ENCODE assay signal across 24 cellular contexts in the genomic region with DNA sequence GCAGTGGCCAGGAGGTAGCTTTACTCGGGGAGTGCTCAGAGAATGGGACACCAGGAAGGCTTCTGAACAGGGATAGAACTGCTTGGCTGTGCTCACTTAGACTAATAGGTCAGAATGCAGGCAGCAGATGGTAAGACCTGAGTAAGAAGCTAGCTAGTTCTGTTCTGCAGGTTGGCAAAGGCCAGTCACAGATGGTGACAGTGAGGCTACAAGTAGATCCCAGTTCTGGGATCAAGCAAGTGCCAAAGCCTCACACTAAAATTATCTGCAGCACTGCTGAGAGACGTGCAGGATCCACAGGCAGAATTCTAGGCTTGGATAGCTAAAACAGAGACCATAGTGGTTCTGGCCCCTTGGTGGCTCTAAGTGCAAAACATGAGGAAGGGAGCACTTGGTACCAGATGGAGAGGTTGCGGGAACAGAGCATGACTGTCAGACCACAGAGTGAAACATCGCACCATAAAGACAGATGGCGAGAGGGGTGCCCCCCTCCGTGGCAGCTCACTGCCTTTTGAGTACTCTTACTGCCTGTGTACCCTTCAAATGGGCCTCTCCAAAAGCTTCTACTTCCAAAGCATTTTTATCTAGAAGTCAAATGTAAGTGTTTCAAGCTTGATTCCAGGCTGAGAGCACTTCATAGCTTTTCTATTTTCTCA. TPM values are rescaled to one million over a fixed set of nuclear protein-coding genes. Genes with fewer than 3 reads are reported as not detected.
A peak's percentile ranks its signal among the peaks of the same experiment; 100 is the strongest.
DNase-seq lines count a peak whose midpoint lies in the region; TF ChIP-seq lines count a peak whose summit lies in the region.
"Had no signal": no experiment of that assay in that cellular context is flagged by ENCODE, and none has a peak within 500 bp of the region (broad histone marks: within the 10 kb centered on the region; RNA-seq: fewer than 3 reads in every experiment).

No MANE protein-coding gene starts in this region.

- peaks cover 4% of the 10 kb centered on the region for H3F3A ChIP-seq in neural progenitor cell (ENCODE audit: low read depth)

- no peak overlapping the region for H3K9ac ChIP-seq in neural progenitor cell

- H3K4me1 ChIP-seq in neural progenitor cell (peaks cover 3% of the 10 kb centered on the region), Peyer's patch (peaks cover 0 to under 1% (median 0%) of the 10 kb centered on the region in 4 donors)

- H3K36me3 ChIP-seq in neural progenitor cell (no peaks in the 10 kb centered on the region), Peyer's patch (no peaks in the 10 kb centered on the region)
- H3K36me3 ChIP-seq: brain microvascular endothelial cell, ovary had no signal

- H3K27ac Mint-ChIP-seq in neural progenitor cell (no peak overlapping the region), type B pancreatic cell (no peak overlapping the region)
- H3K27ac Mint-ChIP-seq: activated CD8-positive, alpha-beta memory T cell treated with anti-CD3 and anti-CD28 coated beads, Interleukin-2, amount 10 ng/mL, durations not matched to agents 7 days and 5 days; activated naive CD8-positive, alpha-beta T cell treated with anti-CD3 and anti-CD28 coated beads, Interleukin-2, amount 10 ng/mL, durations not matched to agents 7 days and 5 days; dendritic cell treated with granulocyte-macrophage colony-stimulating factor and Interleukin-4, amounts not matched to agents 40 ng/mL and 50 ng/mL, for 4 days; naive B cell; T-cell had no signal

- no peaks in the 10 kb centered on the region for H3K27me3 ChIP-seq in neural progenitor cell
- H3K27me3 ChIP-seq in Peyer's patch = no peaks in the 10 kb centered on the region
- H3K27me3 ChIP-seq: brain microvascular endothelial cell, ovary had no signal

- H4K20me1 ChIP-seq in neural progenitor cell (ENCODE audit: low read depth) = peaks cover under 1% of the 10 kb centered on the region

- peak overlapping the region; percentile 40 for H2AFZ ChIP-seq in neural progenitor cell (replicated peaks)
- H2AFZ ChIP-seq: PC-9 had no signal

- peaks cover 15% of the 10 kb centered on the region for H3K27me3 Mint-ChIP-seq in neural progenitor cell (ENCODE audit: insufficient read depth, low read depth)
- no peaks in the 10 kb centered on the region for H3K27me3 Mint-ChIP-seq in type B pancreatic cell

- no peak overlapping the region for H3K27ac ChIP-seq in neural progenitor cell
- no peak overlapping the region for H3K27ac ChIP-seq in Peyer's patch
- H3K27ac ChIP-seq: brain microvascular endothelial cell, HL-60, ovary, PC-9 had no signal

- no peak for TF ChIP-seq CTCF in neural progenitor cell (IDR thresholded peaks at IDR 0.05)
- no peak for TF ChIP-seq CTCF in type B pancreatic cell (conservative IDR thresholded peaks at IDR 0.05)
- no peak for TF ChIP-seq CTCF in Peyer's patch (IDR thresholded peaks at IDR 0.05)

- no peaks in the 10 kb centered on the region for H3K36me3 Mint-ChIP-seq in neural progenitor cell
- H3K36me3 Mint-ChIP-seq in type B pancreatic cell = no peaks in the 10 kb centered on the region
- H3K36me3 Mint-ChIP-seq: activated CD8-positive, alpha-beta memory T cell treated with anti-CD3 and anti-CD28 coated beads, Interleukin-2, amount 10 ng/mL, durations not matched to agents 7 days and 5 days; activated naive CD8-positive, alpha-beta T cell treated with anti-CD3 and anti-CD28 coated beads, Interleukin-2, amount 10 ng/mL, durations not matched to agents 7 days and 5 days; CD14-positive monocyte; naive B cell; T-cell had no signal

- no peak overlapping the region for H3K4me2 ChIP-seq in neural progenitor cell
- H3K4me2 ChIP-seq: PC-9 had no signal

- H3K4me3 Mint-ChIP-seq in neural progenitor cell (no peak overlapping the region), type B pancreatic cell (no peak overlapping the region)
- H3K4me3 Mint-ChIP-seq: activated CD8-positive, alpha-beta memory T cell treated with anti-CD3 and anti-CD28 coated beads, Interleukin-2, amount 10 ng/mL, durations not matched to agents 7 days and 5 days; activated naive CD8-positive, alpha-beta T cell treated with anti-CD3 and anti-CD28 coated beads, Interleukin-2, amount 10 ng/mL, durations not matched to agents 7 days and 5 days; dendritic cell treated with granulocyte-macrophage colony-stimulating factor and Interleukin-4, amounts not matched to agents 40 ng/mL and 50 ng/mL, for 4 days; T-cell had no signal

- H3K79me2 ChIP-seq in neural progenitor cell (ENCODE audit: low read depth) = peaks cover under 1% of the 10 kb centered on the region

- no peak for TF ChIP-seq POLR2A in Peyer's patch (IDR thresholded peaks at IDR 0.05)

- H3K9me3 ChIP-seq in neural progenitor cell (ENCODE audit: low read depth) (no peaks in the 10 kb centered on the region), Peyer's patch (no peaks in the 10 kb centered on the region)
- H3K9me3 ChIP-seq: ovary had no signal

- DNase-seq in DMS79 treated with DMSO at 0.1 percent for 48 hours (lab: John Stamatoyannopoulos, UW) (peak; percentile 68), NCI-H2171 treated with DMSO at 0.1 percent for 48 hours (lab: John Stamatoyannopoulos, UW) (peak; percentile 99), cerebellar nuclear complex (lab: John Stamatoyannopoulos, UW) (peak; percentile 94 to 98), neural progenitor cell (ENCODE audit: low spot score) (no peak), type B pancreatic cell (ENCODE audit: extremely low spot score, unreplicated experiment) (no peak), Peyer's patch (no peak), activated T-cell treated with anti-CD3 and anti-CD28 coated beads for 4 hours (no peak)
- no peak for DNase-seq in effector CD4-positive, alpha-beta T cell
- DNase-seq: activated CD4-positive, alpha-beta T cell treated with anti-CD3 and anti-CD28 coated beads for 48 hours; activated CD8-positive, alpha-beta memory T cell treated with anti-CD3 and anti-CD28 coated beads, Interleukin-2, amount 10 ng/mL, durations not matched to agents 7 days and 5 days; activated naive CD8-positive, alpha-beta T cell treated with anti-CD3 and anti-CD28 coated beads, Interleukin-2, amount 10 ng/mL, durations not matched to agents 7 days and 5 days; brain microvascular endothelial cell; DMS153; mammary epithelial cell; MM.1S; naive B cell; NCI-H1436 treated with DMSO at 0.1 percent for 48 hours; ovary; PC-9; SIG-M5; T-cell had no signal

- H3K4me3 ChIP-seq in neural progenitor cell (no peak overlapping the region), Peyer's patch (no peak overlapping the region)
- H3K4me3 ChIP-seq: ovary, PC-9 had no signal

- H3K4me1 Mint-ChIP-seq in neural progenitor cell (peaks cover 7% of the 10 kb centered on the region), type B pancreatic cell (ENCODE audit: unreplicated experiment) (peaks cover 23% of the 10 kb centered on the region)

- no peaks in the 10 kb centered on the region for H3K9me3 Mint-ChIP-seq in neural progenitor cell
- H3K9me3 Mint-ChIP-seq in type B pancreatic cell = no peaks in the 10 kb centered on the region
- H3K9me3 Mint-ChIP-seq: activated naive CD8-positive, alpha-beta T cell treated with anti-CD3 and anti-CD28 coated beads, Interleukin-2, amount 10 ng/mL, durations not matched to agents 7 days and 5 days; dendritic cell treated with granulocyte-macrophage colony-stimulating factor and Interleukin-4, amounts not matched to agents 40 ng/mL and 50 ng/mL, for 4 days; naive B cell; T-cell had no signal

RNA-seq across cellular contexts. Expression of a gene that starts 3.6 kb away (rescaled TPM):
- total RNA-seq in neural progenitor cell (ENCODE audit: low replicate concordance) = 11.3 and 22.7 TPM in 2 replicates
- total RNA-seq in type B pancreatic cell (ENCODE audit: low replicate concordance) = 32.6 and 33.8 TPM in 2 replicates
- 10 to 100 TPM; 33.8 to 50.7 (median 43.8) TPM for total RNA-seq in Peyer's patch

Comparison
In these comparisons a context has a peak if more than half of its experiments do, and no peak if none do; other contexts are left out.
1. DNase-seq: peak in DMS79 treated with DMSO at 0.1 percent for 48 hours (single experiment), NCI-H2171 treated with DMSO at 0.1 percent for 48 hours (single experiment) and cerebellar nuclear complex (2 of 2); none in neural progenitor cell (single experiment), type B pancreatic cell (single experiment), Peyer's patch (0 of 3), effector CD4-positive, alpha-beta T cell (single experiment) and activated T-cell treated with anti-CD3 and anti-CD28 coated beads for 4 hours (single experiment).